Comparison of ENCODE assay signal across 12 cellular contexts in the genomic region with DNA sequence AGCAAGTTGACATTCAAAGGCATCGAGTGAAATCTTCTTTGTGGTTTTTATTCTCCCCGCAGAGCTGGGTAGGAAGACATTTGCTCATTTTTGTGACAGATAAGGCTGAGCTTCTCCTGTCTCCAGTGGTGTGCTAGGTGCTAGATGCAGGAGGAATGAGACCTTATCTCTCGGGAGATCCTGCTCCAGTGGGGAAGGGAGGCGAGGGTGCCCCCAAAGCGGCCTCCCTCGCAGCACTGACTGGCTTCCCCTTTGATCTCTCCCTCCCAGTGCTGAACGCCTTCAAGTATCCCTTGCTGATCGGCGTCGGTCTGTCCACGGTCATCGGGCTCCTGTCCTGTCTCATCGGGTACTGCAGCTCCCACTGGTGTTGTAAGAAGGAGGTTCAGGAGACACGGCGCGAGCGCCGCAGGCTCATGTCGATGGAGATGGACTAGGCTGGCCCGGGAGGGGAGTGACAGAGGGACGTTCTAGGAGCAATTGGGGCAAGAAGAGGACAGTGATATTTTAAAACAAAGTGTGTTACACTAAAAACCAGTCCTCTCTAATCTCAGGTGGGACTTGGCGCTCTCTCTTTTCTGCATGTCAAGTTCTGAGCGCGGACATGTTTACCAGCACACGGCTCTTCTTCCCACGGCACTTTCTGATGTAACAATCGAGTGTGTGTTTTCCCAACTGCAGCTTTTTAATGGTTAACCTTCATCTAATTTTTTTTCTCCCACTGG. TPM values are rescaled to one million over a fixed set of nuclear protein-coding genes. Genes with fewer than 3 reads are reported as not detected.
DNase-seq lines count a peak whose midpoint lies in the region; ATAC-seq and TF ChIP-seq lines count a peak whose summit lies in the region.
"Had no signal": no experiment of that assay in that cellular context is flagged by ENCODE, and none has a peak within 500 bp of the region (broad histone marks: within the 10 kb centered on the region; RNA-seq: fewer than 3 reads in every experiment).

No MANE protein-coding gene starts in this region.

- TF ChIP-seq POLR2A in NB4 (IDR thresholded peaks at IDR 0.05; ENCODE audit: extremely low read depth, insufficient read length) = no peak
- TF ChIP-seq POLR2A in testis (IDR thresholded peaks at IDR 0.05) = no peak

- no peaks in the 10 kb centered on the region for H3K9me3 ChIP-seq in effector memory CD4-positive, alpha-beta T cell (ENCODE audit: control insufficient read depth, low read length)
- no peaks in the 10 kb centered on the region for H3K9me3 ChIP-seq in testis

- no peak for ATAC-seq in GM18873 (IDR thresholded peaks at IDR 0.05; ENCODE audit: low FRiP score, unreplicated experiment)
- ATAC-seq: left ventricle myocardium superior, SK-N-SH treated with all-trans-retinoic acid at 6 μM for 48 hours had no signal

- H3K36me3 ChIP-seq in effector memory CD4-positive, alpha-beta T cell (ENCODE audit: control insufficient read depth, insufficient read depth, low read length) = no peaks in the 10 kb centered on the region
- H3K36me3 ChIP-seq in testis (ENCODE audit: low read depth, missing control alignments) = no peaks in the 10 kb centered on the region

- H3K27ac ChIP-seq in effector memory CD4-positive, alpha-beta T cell (ENCODE audit: insufficient read depth, low read length, poor library complexity, severe bottlenecking) = peak overlapping the region; percentile 60
- no peak overlapping the region for H3K27ac ChIP-seq in testis

- H3K4me3 ChIP-seq in NB4 (ENCODE audit: low read depth, low read length) (no peak overlapping the region), testis (no peak overlapping the region)
- peak overlapping the region; percentile 42 for H3K4me3 ChIP-seq in effector memory CD4-positive, alpha-beta T cell (ENCODE audit: insufficient read depth, low read depth, low read length, poor library complexity, severe bottlenecking)

- 89% methylated on average over 27 of the region's 27 CpGs for WGBS in testis, 2 donors

- H3K27me3 ChIP-seq in effector memory CD4-positive, alpha-beta T cell (replicated peaks; ENCODE audit: control insufficient read depth, insufficient read depth, low read length, poor library complexity, severe bottlenecking) = no peaks in the 10 kb centered on the region
- H3K27me3 ChIP-seq in testis = no peaks in the 10 kb centered on the region

- DNase-seq in NB4 (ENCODE audit: low read depth) (peak; percentile 18), hepatic stellate cell (ENCODE audit: low spot score) (no peak), testis (no peak), kidney tubule cell (ENCODE audit: low spot score) (no peak)
- peak; percentile 73 for DNase-seq in activated CD8-positive, alpha-beta memory T cell treated with anti-CD3 and anti-CD28 coated beads, Interleukin-2, amount 50 U/mL, for 48 hours
- DNase-seq in effector memory CD4-positive, alpha-beta T cell = no peak
- peak in 2 of 3 donors; percentile 15 to 36 for DNase-seq in stimulated activated CD4-positive, alpha-beta T cell treated with anti-CD3 and anti-CD28 coated beads, TNF-alpha, amount 100 ng/mL, for 48 hours (ENCODE audit: low read depth in 3 of 3)
- DNase-seq: aorta, left ventricle myocardium superior, NCI-H345 had no signal

- intact Hi-C loops in testis (cut with DNase I; ENCODE audit: low total_unique reads) = no loop called here

- no peak for TF ChIP-seq CTCF in NB4 (IDR thresholded peaks at IDR 0.05; ENCODE audit: low read depth, low read length)
- no peak for TF ChIP-seq CTCF in testis (IDR thresholded peaks at IDR 0.05)

- H3K4me1 ChIP-seq in effector memory CD4-positive, alpha-beta T cell (ENCODE audit: control insufficient read depth, insufficient read depth, low read length, poor library complexity, severe bottlenecking) = peaks cover 14% of the 10 kb centered on the region
- H3K4me1 ChIP-seq in testis = no peaks in the 10 kb centered on the region

RNA-seq across cellular contexts. Expression of a gene that starts 14.9 kb away (rescaled TPM):
- 1 to 10 TPM in 1 of 2 donors, under 1 TPM in 1; 0.79 to 1.2 TPM for total RNA-seq in testis
- 1.4 TPM for polyA plus RNA-seq in testis (ENCODE audit: insufficient read depth, low read depth, low replicate concordance)

Comparison
In these comparisons a context has a peak if more than half of its experiments do, and no peak if none do; other contexts are left out.
1. DNase-seq: peak in NB4 (single experiment), activated CD8-positive, alpha-beta memory T cell treated with anti-CD3 and anti-CD28 coated beads, Interleukin-2, amount 50 U/mL, for 48 hours (single experiment) and stimulated activated CD4-positive, alpha-beta T cell treated with anti-CD3 and anti-CD28 coated beads, TNF-alpha, amount 100 ng/mL, for 48 hours (2 of 3); none in effector memory CD4-positive, alpha-beta T cell (0 of 3), hepatic stellate cell (single experiment), testis (single experiment) and kidney tubule cell (single experiment).